8 cellular contexts compared by ENCODE assay signal in genomic region chr2:42359894-42360483, GRCh38. TPM values are rescaled to one million over a fixed set of nuclear protein-coding genes. Genes with fewer than 3 reads are reported as not detected.
A peak's percentile ranks its signal among the peaks of the same experiment; 100 is the strongest.
DNase-seq lines count a peak whose midpoint lies in the region; ATAC-seq, FAIRE-seq and TF ChIP-seq lines count a peak whose summit lies in the region.

No MANE protein-coding gene starts in this region.

- FAIRE-seq in RCC 7860 (lab: Jason Lieb, UNC) (no peak), H54 (lab: Jason Lieb, UNC) (no peak)

- TF ChIP-seq CTCF in GM06990 (IDR thresholded peaks at IDR 0.05; ENCODE audit: insufficient read depth, low read length, poor library complexity, severe bottlenecking) (no peak), body of pancreas (IDR thresholded peaks at IDR 0.05) (peak in 1 of 7 experiments; percentile 5), lung (IDR thresholded peaks at IDR 0.05; ENCODE audit: control extremely low read depth, extremely low read depth) (no peak)

- H3K27ac ChIP-seq in body of pancreas (peak overlapping the region in 3 of 4 donors; percentile 95), lung (ENCODE audit: low read depth in 1 of 2, low read length in 1 of 2) (peak overlapping the region; percentile 4 to 9)

- intact Hi-C loops in body of pancreas (cut with DNase I) = no loop called here

- H3K27me3 ChIP-seq in GM06990 (replicated peaks; ENCODE audit: control insufficient read depth, insufficient read depth, low read length) (no peaks in the 10 kb centered on the region), body of pancreas (no peaks in the 10 kb centered on the region), lung (ENCODE audit: control insufficient read depth, insufficient read depth) (no peaks in the 10 kb centered on the region)

- H3K9me3 ChIP-seq in body of pancreas (no peaks in the 10 kb centered on the region), lung (ENCODE audit: control insufficient read depth in 2 of 2, insufficient read depth in 1 of 2, low read length in 1 of 2) (no peaks in the 10 kb centered on the region)

- ATAC-seq in body of pancreas = no peak
- no peak for ATAC-seq in lung (ENCODE audit: insufficient read depth, low FRiP score)
- ATAC-seq in HG02798 (IDR thresholded peaks at IDR 0.05; ENCODE audit: poor library complexity, unreplicated experiment) = no peak

- no peaks in the 10 kb centered on the region; the same call in 1 of the 2 replicates for H3K36me3 ChIP-seq in GM06990 (ENCODE audit: control insufficient read depth, insufficient read depth, low read length)
- no peaks in the 10 kb centered on the region for H3K36me3 ChIP-seq in body of pancreas (replicated peaks in 1 of 2; ENCODE audit: insufficient read depth in 1 of 2, low read depth in 2 of 2)
- peaks cover 0 to 2% of the 10 kb centered on the region in 2 donors for H3K36me3 ChIP-seq in lung (ENCODE audit: control insufficient read depth in 2 of 2, insufficient read depth in 2 of 2, low read length in 2 of 2)

- H3K4me1 ChIP-seq in body of pancreas (peaks cover 41% of the 10 kb centered on the region), lung (ENCODE audit: control insufficient read depth in 2 of 2, insufficient read depth in 2 of 2, low read length in 2 of 2) (peaks cover 2 to 17% of the 10 kb centered on the region in 2 donors)

- WGBS in body of pancreas, 2 donors = 3 to 6% methylated on average over 13 of the region's 13 CpGs
- WGBS in lung, 2 donors = 7 to 8% methylated on average over 13 of the region's 13 CpGs

- DNase-seq in GM06990 (ENCODE audit: extremely low read depth, insufficient read length) (no peak), NCI-H774 (lab: John Stamatoyannopoulos, UW) (peak; percentile 8), body of pancreas (peak in 1 of 4 donors; percentile 23), lung (ENCODE audit: low spot score) (no peak), NCI-H1417 treated with DMSO at 0.1 percent for 48 hours (lab: John Stamatoyannopoulos, UW) (no peak), RCC 7860 (ENCODE audit: low spot score) (no peak), H54 (ENCODE audit: insufficient read length, low spot score) (no peak)

- H3K4me3 ChIP-seq in GM06990 (replicated peaks; ENCODE audit: low read depth, low read length) = peak overlapping the region; percentile 83
- H3K4me3 ChIP-seq in body of pancreas = peak overlapping the region; percentile 64 to 78
- H3K4me3 ChIP-seq in lung = peak overlapping the region; percentile 84

- TF ChIP-seq POLR2A in body of pancreas (IDR thresholded peaks at IDR 0.05) = no peak
- TF ChIP-seq POLR2A in H54 (IDR thresholded peaks at IDR 0.05; ENCODE audit: low read depth, low read length) = no peak

RNA-seq across cellular contexts. Expression of gene COX7A2L, which starts 1.0 kb away (rescaled TPM):
- total RNA-seq in body of pancreas = 10 to 100 TPM; 41.9 to 58.1 TPM
- total RNA-seq in lung = 100 to 1,000 TPM in 1 of 2 donors, 10 to 100 TPM in 1; 80.4 to 113 TPM
- polyA plus RNA-seq in lung = 100 to 1,000 TPM in 1 of 2 donors, 10 to 100 TPM in 1; 97.6 to 109 TPM
